In the genomic region with DNA sequence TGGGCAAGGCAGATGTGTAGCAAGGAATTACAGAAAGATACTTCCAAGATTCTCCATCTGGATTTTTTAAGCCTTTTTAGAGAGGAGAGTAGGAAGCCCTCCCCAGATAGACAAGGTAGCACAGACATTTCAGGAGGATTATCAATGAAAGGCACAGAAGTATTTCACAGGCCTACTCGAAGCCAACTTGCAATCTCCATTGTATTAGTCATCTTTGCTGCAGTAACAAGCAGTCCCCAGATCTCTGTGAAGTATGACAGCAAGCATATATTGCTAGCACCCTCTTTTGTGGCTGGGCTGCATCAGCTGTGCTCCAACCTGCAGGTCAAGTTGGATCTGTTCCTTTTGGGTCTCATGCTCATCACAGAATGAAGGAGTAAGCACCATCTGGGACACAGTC, we compare ENCODE assay signal across 6 cellular contexts.
"Had no signal": no experiment of that assay in that cellular context is flagged by ENCODE, and none has a peak within 500 bp of the region (broad histone marks: within the 10 kb centered on the region; RNA-seq: fewer than 3 reads in every experiment).

No MANE protein-coding gene starts in this region.

- DNase-seq: IMR-90, KBM-7, KG1 had no signal

- H3K9ac ChIP-seq: KMS-11 had no signal

- H3K4me2 ChIP-seq: KMS-11 had no signal

- FAIRE-seq: HTR-8/SVneo had no signal

- H3K27ac ChIP-seq: HL-60, KMS-11 had no signal
